Comparison of ENCODE assay signal across 8 cellular contexts in the genomic region with DNA sequence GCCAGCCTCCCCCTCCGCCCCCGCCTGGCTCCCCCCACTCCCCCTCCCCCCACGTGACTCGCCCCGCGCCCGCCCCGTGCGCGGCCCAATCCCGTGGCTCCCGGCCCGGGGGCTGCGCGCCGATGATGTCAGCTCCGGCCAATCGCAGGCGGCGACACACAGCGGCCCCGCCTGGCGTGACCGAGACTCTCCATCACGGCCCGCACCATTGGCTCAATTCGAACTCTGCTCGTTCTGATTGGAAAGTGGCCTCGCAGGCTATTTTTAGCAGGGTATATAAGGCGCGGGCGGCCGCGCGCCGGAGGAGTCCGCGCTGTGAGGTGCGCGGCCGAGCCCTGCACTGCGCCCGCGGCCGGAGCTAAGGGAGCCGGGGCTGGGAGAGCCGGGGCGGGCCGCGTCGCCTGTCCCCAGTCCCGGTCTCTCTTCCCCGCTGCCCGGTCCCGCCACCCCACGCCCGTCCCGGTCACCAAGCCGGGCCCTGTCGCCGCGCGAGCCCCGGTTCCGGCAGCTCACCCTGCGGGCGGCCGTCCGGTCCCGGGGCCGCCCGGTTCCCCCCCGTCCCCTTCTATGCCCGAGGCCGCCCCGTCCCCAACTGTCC. TPM values are rescaled to one million over a fixed set of nuclear protein-coding genes. Genes with fewer than 3 reads are reported as not detected.
DNase-seq lines count a peak whose midpoint lies in the region; ATAC-seq, FAIRE-seq and TF ChIP-seq lines count a peak whose summit lies in the region.

No MANE protein-coding gene starts in this region.

- peak overlapping the region; percentile 100 for H3K27ac Mint-ChIP-seq in Calu3 (ENCODE audit: unreplicated experiment)

- H3K4me3 ChIP-seq in effector memory CD4-positive, alpha-beta T cell (ENCODE audit: insufficient read depth, low read depth, low read length, poor library complexity, severe bottlenecking) = peak overlapping the region; percentile 94
- H3K4me3 ChIP-seq in mesendoderm (ENCODE audit: low read length) = peak overlapping the region; percentile 60

- H3K56ac ChIP-seq in mesendoderm (ENCODE audit: low read length) = peak overlapping the region; percentile 98

- H3K27me3 Mint-ChIP-seq in Calu3 (ENCODE audit: unreplicated experiment) = peaks cover 14% of the 10 kb centered on the region

- no peaks in the 10 kb centered on the region for H3K27me3 ChIP-seq in effector memory CD4-positive, alpha-beta T cell (replicated peaks; ENCODE audit: control insufficient read depth, insufficient read depth, low read length, poor library complexity, severe bottlenecking)
- no peaks in the 10 kb centered on the region for H3K27me3 ChIP-seq in mesendoderm (ENCODE audit: insufficient read depth, low read length, poor library complexity)

- no peaks in the 10 kb centered on the region for H3K9me3 Mint-ChIP-seq in Calu3 (ENCODE audit: low read depth, unreplicated experiment)

- H3K27ac ChIP-seq in effector memory CD4-positive, alpha-beta T cell (ENCODE audit: insufficient read depth, low read length, poor library complexity, severe bottlenecking) = peak overlapping the region; percentile 99
- H3K27ac ChIP-seq in mesendoderm (ENCODE audit: low read depth, low read length) = peak overlapping the region; percentile 98

- peak overlapping the region; percentile 99 for H4K8ac ChIP-seq in mesendoderm (ENCODE audit: low read depth, low read length)

- ATAC-seq in GM21390 (IDR thresholded peaks at IDR 0.05; ENCODE audit: unreplicated experiment) = peak; percentile 75

- H3K79me1 ChIP-seq in mesendoderm (ENCODE audit: low read length) = peaks cover 9% of the 10 kb centered on the region

- WGBS in mesendoderm (ENCODE audit: extremely low coverage, insufficient coverage, low lambda C conversion rate) = no CpG with 5 or more reads among the region's 76 CpGs

- peaks cover 46% of the 10 kb centered on the region for H3K79me2 ChIP-seq in mesendoderm (ENCODE audit: control insufficient read depth, insufficient read depth, low read length)

- peak overlapping the region; percentile 94 for H2BK120ac ChIP-seq in mesendoderm (ENCODE audit: low read depth, low read length)

- H2AK5ac ChIP-seq in mesendoderm (ENCODE audit: low read length) = no peak overlapping the region

- H3K36me3 ChIP-seq in effector memory CD4-positive, alpha-beta T cell (ENCODE audit: control insufficient read depth, insufficient read depth, low read length) = peaks cover 26% of the 10 kb centered on the region
- H3K36me3 ChIP-seq in mesendoderm (ENCODE audit: control insufficient read depth, insufficient read depth, low read length) = peaks cover 14% of the 10 kb centered on the region

- H2BK15ac ChIP-seq in mesendoderm (replicated peaks; ENCODE audit: low read depth) = no peak overlapping the region

- peak overlapping the region; percentile 97 for H3K9ac ChIP-seq in mesendoderm (ENCODE audit: low read length)

- H3K4ac ChIP-seq in mesendoderm (ENCODE audit: low read depth, low read length) = peak overlapping the region; percentile 98

- CTCF ChIA-PET in Calu3 (lab: Charles Lee) = interaction anchor here (0.6 to 1.6 kb wide), 6 partner anchors 20 to 585 kb away, joined by 3 to 7 read pairs (median 5); no protein-coding TSS in a partner anchor

- H3K9me3 ChIP-seq in effector memory CD4-positive, alpha-beta T cell (ENCODE audit: control insufficient read depth, low read length) = no peaks in the 10 kb centered on the region

- peaks cover 68% of the 10 kb centered on the region for H3K36me3 Mint-ChIP-seq in Calu3 (ENCODE audit: insufficient read depth, unreplicated experiment)

- peak overlapping the region; percentile 98 for H3K18ac ChIP-seq in mesendoderm (ENCODE audit: low read length)

- DNase-seq in Calu3 (peak; percentile 98), HTR-8/SVneo (ENCODE audit: insufficient read length, low spot score) (peak; percentile 97), NOMO-1 (lab: John Stamatoyannopoulos, UW; ENCODE audit: unreplicated experiment in 2 of 2) (peak; percentile 94 to 97), mesendoderm (peak; percentile 99)
- peak; percentile 97 to 99 (median 99) for DNase-seq in activated CD8-positive, alpha-beta memory T cell treated with anti-CD3 and anti-CD28 coated beads for 48 hours (ENCODE audit: low read depth in 2 of 3, low spot score in 2 of 3)
- peak; percentile 99 to 100 (median 99) for DNase-seq in effector memory CD4-positive, alpha-beta T cell
- DNase-seq in stimulated activated CD8-positive, alpha-beta memory T cell treated with anti-CD3 and anti-CD28 coated beads, Interleukin-12 subunit alpha, Interleukin-12 subunit beta, amount 100 ng/mL, for 4 hours (ENCODE audit: low read depth) = peak; percentile 99

- H3K4me2 ChIP-seq in mesendoderm (ENCODE audit: low read length) = peak overlapping the region; percentile 97

- peak; percentile 89 for FAIRE-seq in HTR-8/SVneo (lab: Jason Lieb, UNC)

- H3K4me1 Mint-ChIP-seq in Calu3 (ENCODE audit: low read depth, unreplicated experiment) = peaks cover 35% of the 10 kb centered on the region

- no peak for TF ChIP-seq CTCF in Calu3 (IDR thresholded peaks at IDR 0.05; ENCODE audit: unreplicated experiment)

- no TSS peak for BruUV-seq in Calu3 (replicated peaks; lab: Mats Ljungman, UMichigan)

- H3K23ac ChIP-seq in mesendoderm (ENCODE audit: low read length) = peak overlapping the region; percentile 75

- peak overlapping the region; percentile 98 for H3K4me3 Mint-ChIP-seq in Calu3 (ENCODE audit: low read depth, unreplicated experiment)

- no peak overlapping the region for H4K5ac ChIP-seq in mesendoderm (ENCODE audit: low read length)

- intact Hi-C loops in Calu3 (cut with micrococcal nuclease; ENCODE audit: unreplicated experiment) = loop anchor here (1.0 to 10.0 kb wide), 2 partner anchors 21 to 889 kb away; no protein-coding TSS in a partner anchor

- H3K4me1 ChIP-seq in effector memory CD4-positive, alpha-beta T cell (ENCODE audit: control insufficient read depth, insufficient read depth, low read length, poor library complexity, severe bottlenecking) = peaks cover 19% of the 10 kb centered on the region
- H3K4me1 ChIP-seq in mesendoderm (ENCODE audit: control insufficient read depth, low read depth, low read length) = peaks cover 14% of the 10 kb centered on the region

- H2BK5ac ChIP-seq in mesendoderm (ENCODE audit: low read length) = peak overlapping the region; percentile 99

RNA-seq across cellular contexts. Expression of a gene that starts 0.3 kb away (rescaled TPM):
- total RNA-seq in Calu3 (2022) = 140 and 161 TPM in 2 replicates
- 36.1 TPM for polyA plus RNA-seq in mesendoderm (2013, experiment 1 of 2)
- polyA plus RNA-seq in mesendoderm (2013, experiment 2 of 2) = 35.3 TPM

Comparison
In these comparisons a context has a peak if more than half of its experiments do, and no peak if none do; other contexts are left out.
1. Peak in every context shown above with its lines: DNase-seq, ATAC-seq, H3K4me3 ChIP-seq and H3K27ac ChIP-seq.